In the genomic region with DNA sequence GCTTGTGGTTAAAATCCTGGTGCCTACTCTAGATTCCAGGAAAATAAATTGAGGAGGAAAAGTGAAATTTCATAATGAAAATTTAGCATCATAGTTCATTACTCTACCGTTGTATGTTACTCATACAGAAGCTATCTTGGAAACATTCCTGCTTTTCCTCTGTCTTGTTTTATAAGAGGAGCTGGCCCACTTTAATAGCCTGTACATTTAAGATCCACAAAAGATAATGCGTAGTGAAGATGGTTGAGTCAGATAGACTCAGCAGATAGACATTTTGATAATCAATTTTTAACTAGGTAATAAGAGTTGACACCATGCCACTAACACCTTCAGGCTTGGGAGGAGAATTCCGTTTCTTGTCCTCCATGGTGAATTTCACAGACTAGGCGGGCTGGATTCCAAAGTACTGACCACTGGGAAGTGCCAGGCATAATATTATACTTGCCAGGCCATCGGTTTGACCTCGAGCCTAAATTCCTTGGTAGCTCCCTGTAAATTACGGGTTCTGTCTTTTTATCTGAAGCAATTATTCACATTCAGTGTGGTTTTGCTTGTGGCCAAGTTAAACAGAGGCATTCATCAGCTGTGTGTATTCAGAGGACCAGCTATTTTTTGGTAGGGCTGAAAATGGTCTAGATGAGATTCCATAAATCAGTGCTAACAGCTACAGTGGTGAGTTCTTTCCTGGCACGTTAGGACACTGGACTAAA, we compare ENCODE assay signal across 13 cellular contexts.
DNase-seq lines count a peak whose midpoint lies in the region; ATAC-seq, FAIRE-seq and TF ChIP-seq lines count a peak whose summit lies in the region.
"Had no signal": no experiment of that assay in that cellular context is flagged by ENCODE, and none has a peak within 500 bp of the region (broad histone marks: within the 10 kb centered on the region; RNA-seq: fewer than 3 reads in every experiment).

No MANE protein-coding gene starts in this region.

- H3K4me3 ChIP-seq in tibial artery: no peak overlapping the region

- no peaks in the 10 kb centered on the region for H3K27me3 ChIP-seq in tibial artery

- H3K9me3 ChIP-seq in tibial artery: peaks cover 0 to 4% (median 0%) of the 10 kb centered on the region in 3 donors

- no peak for TF ChIP-seq CTCF in tibial artery (IDR thresholded peaks at IDR 0.05)

- peak; percentile 52 for FAIRE-seq in HTR-8/SVneo (lab: Jason Lieb, UNC)

- no peak for ATAC-seq in HG03108 (IDR thresholded peaks at IDR 0.05; ENCODE audit: unreplicated experiment)

- no peak overlapping the region for H3K27ac ChIP-seq in tibial artery

- peaks cover 0 to 25% (median 16%) of the 10 kb centered on the region in 4 donors for H3K4me1 ChIP-seq in tibial artery

- intact Hi-C loops in tibial artery (cut with DNase I; ENCODE audit: low total_unique reads): no loop called here

- H3K36me3 ChIP-seq in tibial artery: no peaks in the 10 kb centered on the region

- DNase-seq in HTR-8/SVneo (ENCODE audit: insufficient read length, low spot score): peak; percentile 35
- DNase-seq in astrocyte of the hippocampus (ENCODE audit: low read depth, low spot score): peak; percentile 95
- DNase-seq in iris pigment epithelial cell (ENCODE audit: low read depth): peak; percentile 60
- peak; percentile 45 to 70 for DNase-seq in tibial artery
- DNase-seq in stimulated activated CD4-positive, alpha-beta T cell treated with anti-CD3 and anti-CD28 coated beads, Interleukin-4, amount 100 ng/mL, for 1 hour: no peak
- no peak for DNase-seq in NAMALWA (ENCODE audit: low spot score)
- DNase-seq: activated CD4-positive, alpha-beta T cell treated with anti-CD3 and anti-CD28 coated beads, Interleukin-2, amount 50 U/mL, for 48 hours; activated naive CD8-positive, alpha-beta T cell treated with anti-CD3 and anti-CD28 coated beads, Interleukin-2, amount 10 ng/mL, durations not matched to agents 7 days and 5 days; erythroblast; H9; NCI-H187 treated with DMSO at 0.1 percent for 48 hours; stimulated activated CD4-positive, alpha-beta T cell treated with anti-CD3 and anti-CD28 coated beads, Interleukin-2, amount 100 ng/mL, for 24 hours had no signal

Comparison
In these comparisons a context has a peak if more than half of its experiments do, and no peak if none do; other contexts are left out.
1. DNase-seq: peak in HTR-8/SVneo (single experiment), astrocyte of the hippocampus (single experiment), iris pigment epithelial cell (single experiment) and tibial artery (2 of 2); none in stimulated activated CD4-positive, alpha-beta T cell treated with anti-CD3 and anti-CD28 coated beads, Interleukin-4, amount 100 ng/mL, for 1 hour (single experiment) and NAMALWA (single experiment).